Comparison of ENCODE assay signal across 1 cellular context in the genomic region with DNA sequence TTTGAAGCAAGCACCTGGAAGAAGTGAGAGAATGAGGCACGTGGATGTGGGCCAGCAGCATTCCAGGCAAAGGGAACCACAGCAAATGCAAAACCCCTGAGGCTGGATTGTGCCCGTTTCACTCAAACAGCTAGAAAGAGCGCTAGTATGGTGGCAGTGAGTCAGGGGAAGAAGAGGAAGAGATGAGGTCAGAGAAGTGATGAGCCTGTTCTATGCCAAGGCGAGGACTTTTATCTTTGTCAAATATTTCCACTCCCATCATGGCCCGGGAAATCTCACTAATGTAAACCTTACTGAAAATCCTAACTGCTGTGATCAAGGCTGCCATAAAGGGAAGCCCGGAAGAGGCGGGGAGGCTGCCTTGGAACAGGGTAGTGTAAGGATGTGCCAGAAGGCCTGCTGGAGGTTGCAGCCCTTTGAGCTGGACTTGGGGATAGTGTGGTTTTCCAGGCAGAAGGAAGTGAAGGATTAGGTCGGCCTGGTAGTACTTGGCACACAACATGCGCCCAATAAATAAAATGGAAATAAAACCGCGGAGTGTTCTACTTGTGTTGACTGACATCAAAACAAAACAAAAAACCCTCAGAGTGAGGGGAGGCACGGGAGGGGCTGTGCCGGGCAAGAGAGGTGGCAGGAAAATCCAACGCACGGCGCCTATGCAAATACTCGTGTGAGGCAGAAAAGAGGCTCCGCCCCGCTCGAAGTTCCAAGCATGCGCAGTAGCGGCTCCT.
TF ChIP-seq lines count a peak whose summit lies in the region.

No MANE protein-coding gene starts in this region.

TF ChIP-seq in K562, 482 proteins besides CTCF, POLR2A, EP300 and RAD21 (continued from another document):
- TF ChIP-seq TFAP4 (CRISPR knock-in tag; IDR thresholded peaks at IDR 0.05; ENCODE audit: borderline replicate concordance) (peak; percentile 6; the same call in 1 of the 2 replicates), NRF1 (conservative IDR thresholded peaks at IDR 0.05 in 1 of 2, IDR thresholded peaks at IDR 0.05 in 1 of 2) (peak; percentile 91 to 92), TAF1 (IDR thresholded peaks at IDR 0.05; ENCODE audit: control insufficient read depth, extremely low read depth, insufficient read depth, low read length, severe bottlenecking) (peak; percentile 9), TCF7L2 (IDR thresholded peaks at IDR 0.05; ENCODE audit: low read depth, low read length) (no peak)
